8 cellular contexts compared by ENCODE assay signal in genomic region chr12:110270125-110270962, GRCh38. TPM values are rescaled to one million over a fixed set of nuclear protein-coding genes. Genes with fewer than 3 reads are reported as not detected.
DNase-seq lines count a peak whose midpoint lies in the region; TF ChIP-seq lines count a peak whose summit lies in the region.

No MANE protein-coding gene starts in this region.

- H3K4me3 ChIP-seq in Caco-2 (ENCODE audit: low read depth, low read length) (no peak overlapping the region), breast epithelium (peak overlapping the region in 1 of 3 donors; percentile 33), mesenchymal stem cell (ENCODE audit: insufficient read depth in 1 of 2, low read depth in 1 of 2, low read length in 2 of 2) (peak overlapping the region in 1 of 2 experiments; percentile 26)
- no peak overlapping the region for H3K4me3 ChIP-seq in CD4-positive, alpha-beta memory T cell (ENCODE audit: low read length in 2 of 2)

- H3K18ac ChIP-seq in mesenchymal stem cell (ENCODE audit: low read depth in 1 of 2, low read length in 2 of 2) = peak overlapping the region; percentile 58 to 92

- peak overlapping the region; percentile 3 for H3K9ac ChIP-seq in mesenchymal stem cell (ENCODE audit: low read length)

- H4K91ac ChIP-seq in mesenchymal stem cell (ENCODE audit: low read length) = peak overlapping the region; percentile 22

- H2AFZ ChIP-seq in mesenchymal stem cell (ENCODE audit: low read depth, low read length) = no peak overlapping the region

- peak overlapping the region; percentile 32 for H3K4me3 Mint-ChIP-seq in Caco-2 (ENCODE audit: unreplicated experiment)
- peak overlapping the region in 1 of 8 donors; percentile 27 for H3K4me3 Mint-ChIP-seq in CD4-positive, alpha-beta memory T cell

- no peaks in the 10 kb centered on the region for H3K9me3 Mint-ChIP-seq in Caco-2 (ENCODE audit: unreplicated experiment)
- H3K9me3 Mint-ChIP-seq in CD4-positive, alpha-beta memory T cell = peaks cover 0 to 2% (median 0%) of the 10 kb centered on the region in 8 donors

- H3K79me1 ChIP-seq in mesenchymal stem cell (replicated peaks; ENCODE audit: low read length, poor library complexity, severe bottlenecking) = no peaks in the 10 kb centered on the region

- no peak overlapping the region for H2BK15ac ChIP-seq in mesenchymal stem cell (ENCODE audit: low read depth, poor library complexity, severe bottlenecking)

- peak overlapping the region; percentile 75 for H2AK5ac ChIP-seq in mesenchymal stem cell (ENCODE audit: low read length, severe bottlenecking)

- peak overlapping the region; percentile 5 for H4K8ac ChIP-seq in mesenchymal stem cell (ENCODE audit: low read length)

- H3K4me1 ChIP-seq in Caco-2 = peaks cover 22% of the 10 kb centered on the region
- H3K4me1 ChIP-seq in breast epithelium = peaks cover 0 to 12% of the 10 kb centered on the region in 2 donors
- H3K4me1 ChIP-seq in mesenchymal stem cell (ENCODE audit: control insufficient read depth, insufficient read depth, low read depth, low read length) = peaks cover 18% of the 10 kb centered on the region
- H3K4me1 ChIP-seq in CD4-positive, alpha-beta memory T cell (ENCODE audit: insufficient read depth, low read length) = no peaks in the 10 kb centered on the region

- no peak for TF ChIP-seq CTCF in Caco-2 (IDR thresholded peaks at IDR 0.05; ENCODE audit: insufficient read depth in 1 of 2, low read depth in 1 of 2, low read length in 1 of 2, severe bottlenecking in 1 of 2, unreplicated experiment in 1 of 2)
- TF ChIP-seq CTCF in breast epithelium (IDR thresholded peaks at IDR 0.05) = no peak

- no peaks in the 10 kb centered on the region for H3K36me3 ChIP-seq in Caco-2 (ENCODE audit: control insufficient read depth, insufficient read depth, low read length)
- no peaks in the 10 kb centered on the region for H3K36me3 ChIP-seq in breast epithelium
- no peaks in the 10 kb centered on the region for H3K36me3 ChIP-seq in mesenchymal stem cell (ENCODE audit: control insufficient read depth in 1 of 2, insufficient read depth in 2 of 2, low read depth in 1 of 2, low read length in 2 of 2)
- no peaks in the 10 kb centered on the region for H3K36me3 ChIP-seq in CD4-positive, alpha-beta memory T cell (ENCODE audit: insufficient read depth, low read length)

- H3K9me3 ChIP-seq in Caco-2 (no peaks in the 10 kb centered on the region), breast epithelium (no peaks in the 10 kb centered on the region), mesenchymal stem cell (ENCODE audit: control insufficient read depth, low read length) (no peaks in the 10 kb centered on the region)
- no peaks in the 10 kb centered on the region for H3K9me3 ChIP-seq in CD4-positive, alpha-beta memory T cell (ENCODE audit: control insufficient read depth in 1 of 2, low read length in 2 of 2)

- peak overlapping the region; percentile 10 to 83 for H3K4ac ChIP-seq in mesenchymal stem cell (ENCODE audit: low read depth in 1 of 2, low read length in 2 of 2)

- no TSS peak for BruUV-seq in Caco-2 (replicated peaks; lab: Mats Ljungman, UMichigan)

- peak overlapping the region; percentile 79 for H2BK12ac ChIP-seq in mesenchymal stem cell (ENCODE audit: low read length in 2 of 2)

- TF ChIP-seq POLR2A in breast epithelium (IDR thresholded peaks at IDR 0.05) = no peak

- intact Hi-C loops in Caco-2 (cut with micrococcal nuclease; ENCODE audit: unreplicated experiment) (no loop called here), breast epithelium (cut with DNase I; ENCODE audit: low total_unique reads) (no loop called here)
- intact Hi-C loops in CD4-positive, alpha-beta memory T cell (cut with micrococcal nuclease) = no loop called here

- peaks cover 6% of the 10 kb centered on the region for H3K36me3 Mint-ChIP-seq in Caco-2 (ENCODE audit: insufficient read depth, unreplicated experiment)
- H3K36me3 Mint-ChIP-seq in CD4-positive, alpha-beta memory T cell = no peaks in the 10 kb centered on the region

- 40% methylated on average over 5 of the region's 5 CpGs for WGBS in mesenchymal stem cell

- no peak overlapping the region for H3K23ac ChIP-seq in mesenchymal stem cell (ENCODE audit: low read length in 2 of 2)

- no peak overlapping the region for H2BK5ac ChIP-seq in mesenchymal stem cell (ENCODE audit: low read depth, low read length, poor library complexity, severe bottlenecking)

- H3K27ac Mint-ChIP-seq in Caco-2 (ENCODE audit: unreplicated experiment) = peak overlapping the region; percentile 71
- H3K27ac Mint-ChIP-seq in CD4-positive, alpha-beta memory T cell = no peak overlapping the region

- H3K14ac ChIP-seq in mesenchymal stem cell (ENCODE audit: low read length in 2 of 2) = no peak overlapping the region

- peaks cover 13% of the 10 kb centered on the region for H3K4me1 Mint-ChIP-seq in Caco-2 (ENCODE audit: low read depth, unreplicated experiment)
- no peaks in the 10 kb centered on the region for H3K4me1 Mint-ChIP-seq in CD4-positive, alpha-beta memory T cell

- CTCF ChIA-PET in Caco-2 (lab: Charles Lee) = no interaction called here
- CTCF ChIA-PET in CD4-positive, alpha-beta memory T cell (lab: Charles Lee; ENCODE audit: partially characterized antibody) = no interaction called here

- peak overlapping the region; percentile 55 for H2BK120ac ChIP-seq in mesenchymal stem cell (ENCODE audit: low read depth, low read length)

- peak overlapping the region; percentile 41 to 61 for H3K27ac ChIP-seq in breast epithelium
- H3K27ac ChIP-seq in mesenchymal stem cell (ENCODE audit: low read length, poor library complexity, severe bottlenecking) = no peak overlapping the region
- no peak overlapping the region for H3K27ac ChIP-seq in CD4-positive, alpha-beta memory T cell (ENCODE audit: low read depth, low read length)

- POLR2A ChIA-PET in Caco-2 (lab: Charles Lee) = interaction anchor here (1.2 kb wide), 1 partner anchor 10 kb away, joined by 4 read pairs; no protein-coding TSS in a partner anchor
- POLR2A ChIA-PET in CD4-positive, alpha-beta memory T cell (lab: Charles Lee; ENCODE audit: partially characterized antibody) = no interaction called here

- no peak overlapping the region for H3K4me2 ChIP-seq in mesenchymal stem cell (ENCODE audit: low read length, poor library complexity, severe bottlenecking)

- H3K27me3 ChIP-seq in Caco-2 (replicated peaks; ENCODE audit: control insufficient read depth, insufficient read depth, low read length) (no peaks in the 10 kb centered on the region), breast epithelium (no peaks in the 10 kb centered on the region), mesenchymal stem cell (ENCODE audit: control insufficient read depth in 1 of 2, insufficient read depth in 1 of 2, low read length in 2 of 2) (no peaks in the 10 kb centered on the region)
- H3K27me3 ChIP-seq in CD4-positive, alpha-beta memory T cell (ENCODE audit: insufficient read depth, low read length) = no peaks in the 10 kb centered on the region

- H3K27me3 Mint-ChIP-seq in Caco-2 (ENCODE audit: insufficient read depth, unreplicated experiment) = no peaks in the 10 kb centered on the region
- peaks cover 9 to 11% of the 10 kb centered on the region in 2 donors for H3K27me3 Mint-ChIP-seq in CD4-positive, alpha-beta memory T cell

- DNase-seq in Caco-2 = peak in 1 of 2 experiments; percentile 26
- DNase-seq in NCI-H2107 treated with DMSO at 0.1 percent for 48 hours (lab: John Stamatoyannopoulos, UW; ENCODE audit: unreplicated experiment) = peak; percentile 82
- peak in 1 of 2 donors; percentile 51 for DNase-seq in breast epithelium (ENCODE audit: low spot score in 2 of 2)
- DNase-seq in mesenchymal stem cell = peak; percentile 82
- DNase-seq in NOMO-1 treated with DMSO at 0.1 percent for 48 hours (lab: John Stamatoyannopoulos, UW; ENCODE audit: unreplicated experiment) = no peak
- no peak for DNase-seq in stimulated activated CD8-positive, alpha-beta memory T cell treated with anti-CD3 and anti-CD28 coated beads, Interleukin-4, amount 100 ng/mL, for 48 hours
- DNase-seq in CD4-positive, alpha-beta memory T cell = no peak
- DNase-seq in ecto neural progenitor cell (ENCODE audit: low spot score) = no peak

RNA-seq across cellular contexts. Expression of gene ATP2A2, which starts 10.7 kb away (rescaled TPM):
- total RNA-seq in Caco-2 (2022) = 252 and 262 TPM in 2 replicates
- 100 to 1,000 TPM in 2 of 3 donors, 10 to 100 TPM in 1; 95.1 to 109 (median 102) TPM for total RNA-seq in breast epithelium
- 155 TPM for polyA plus RNA-seq in mesenchymal stem cell (2013, experiment 1 of 2)
- polyA plus RNA-seq in mesenchymal stem cell (2013, experiment 2 of 2) = 150 TPM
- 10 to 100 TPM; 90.4 to 91.0 TPM for total RNA-seq in CD4-positive, alpha-beta memory T cell
- polyA plus RNA-seq in CD4-positive, alpha-beta memory T cell = 1 to 10 TPM; 1.8 to 5.5 TPM

Comparison
In these comparisons a context has a peak if more than half of its experiments do, and no peak if none do; other contexts are left out.
1. DNase-seq: peak in NCI-H2107 treated with DMSO at 0.1 percent for 48 hours (single experiment) and mesenchymal stem cell (single experiment); none in NOMO-1 treated with DMSO at 0.1 percent for 48 hours (single experiment), stimulated activated CD8-positive, alpha-beta memory T cell treated with anti-CD3 and anti-CD28 coated beads, Interleukin-4, amount 100 ng/mL, for 48 hours (single experiment), CD4-positive, alpha-beta memory T cell (0 of 5) and ecto neural progenitor cell (single experiment).
2. H3K27ac ChIP-seq: peak in breast epithelium (2 of 2); none in mesenchymal stem cell (single experiment) and CD4-positive, alpha-beta memory T cell (single experiment).